Comparison of ENCODE assay signal across 27 cellular contexts in genomic region chr3:140159646-140160045, GRCh38.
"Had no signal": no experiment of that assay in that cellular context is flagged by ENCODE, and none has a peak within 500 bp of the region (broad histone marks: within the 10 kb centered on the region; RNA-seq: fewer than 3 reads in every experiment).

No MANE protein-coding gene starts in this region.

- FAIRE-seq: urothelium cell line had no signal

- H3K9me3 ChIP-seq: stomach, suprapubic skin, testis, thoracic aorta, thyroid gland, tibial artery, tibial nerve, transverse colon, upper lobe of right lung, uterus, vagina had no signal

- DNase-seq: stimulated activated CD4-positive, alpha-beta T cell treated with anti-CD3 and anti-CD28 coated beads, Interleukin-2, amount 100 ng/mL, for 48 hours; stimulated activated CD4-positive, alpha-beta T cell treated with anti-CD3 and anti-CD28 coated beads, Interleukin-4, amount 100 ng/mL, for 1 hour; stimulated activated CD4-positive, alpha-beta T cell treated with anti-CD3 and anti-CD28 coated beads, Interleukin-4, amount 100 ng/mL, for 24 hours; stimulated activated CD4-positive, alpha-beta T cell treated with anti-CD3 and anti-CD28 coated beads, Interleukin-4, amount 100 ng/mL, for 4 hours; stimulated activated CD8-positive, alpha-beta memory T cell treated with anti-CD3 and anti-CD28 coated beads, Interleukin-4, amount 100 ng/mL, for 48 hours; stimulated activated naive B cell treated with anti-CD40 and anti-IgM and Interleukin-4, amounts not matched to agents 10 μg/mL and 1 μg/mL and 100 μg/mL, for 72 hours; stimulated activated naive CD4-positive, alpha-beta T cell; stimulated activated naive CD4-positive, alpha-beta T cell treated with Interleukin-2 at 50 U/mL for 16 hours; stimulated activated naive CD8-positive, alpha-beta T cell treated with anti-CD3 and anti-CD28 coated beads, Interleukin-15, amount 100 ng/mL, for 72 hours; stimulated activated naive CD8-positive, alpha-beta T cell treated with anti-CD3 and anti-CD28 coated beads, Interleukin-15, Interleukin-2, amounts not matched to agents 100 U/mL and 50 U/mL, for 24 hours; stomach; substantia nigra; testis; thyroid gland; tibial artery; transverse colon; trophoblast cell; upper lobe of left lung; upper lobe of right lung; uterus had no signal

- H3K27me3 ChIP-seq: stomach, testis, thyroid gland, tibial artery, tibial nerve, transverse colon, upper lobe of left lung, upper lobe of right lung, uterus, vagina had no signal

- H3K4me3 ChIP-seq: stomach, suprapubic skin, testis, thoracic aorta, thyroid gland, tibial artery, tibial nerve, transverse colon, upper lobe of left lung, upper lobe of right lung, uterus, vagina had no signal

- H3K27ac ChIP-seq: stomach, suprapubic skin, testis, thoracic aorta, thyroid gland, tibial artery, tibial nerve, transverse colon, upper lobe of left lung, upper lobe of right lung, uterus, vagina had no signal

- ATAC-seq: stimulated activated effector memory CD8-positive, alpha-beta T cell treated with anti-CD3 and anti-CD28 coated beads, Interleukin-12 subunit alpha, Interleukin-12 subunit beta, amount 100 ng/mL, for 72 hours; stimulated activated memory B cell treated with anti-CD40 and anti-IgM and Interleukin-4, amounts not matched to agents 10 μg/mL and 1 μg/mL and 100 μg/mL, for 72 hours; stimulated activated naive B cell treated with anti-CD40 and anti-IgM and Interleukin-4, amounts not matched to agents 10 μg/mL and 1 μg/mL and 100 μg/mL, for 72 hours; stimulated activated naive CD8-positive, alpha-beta T cell treated with anti-CD3 and anti-CD28 coated beads, Interleukin-15, amount 100 ng/mL, for 72 hours; stimulated activated naive CD8-positive, alpha-beta T cell treated with anti-CD3 and anti-CD28 coated beads, Interleukin-15, Interleukin-2, amounts not matched to agents 100 U/mL and 50 U/mL, for 24 hours; upper lobe of right lung had no signal

- H3K4me1 ChIP-seq: stomach, suprapubic skin, testis, thyroid gland, tibial artery, transverse colon, upper lobe of left lung, upper lobe of right lung, vagina had no signal

- H3K36me3 ChIP-seq: stomach, suprapubic skin, thoracic aorta, thyroid gland, tibial artery, tibial nerve, transverse colon, upper lobe of left lung, upper lobe of right lung, uterus, vagina had no signal
